8 cellular contexts compared by ENCODE assay signal in genomic region chr19:57410748-57411671, GRCh38. TPM values are rescaled to one million over a fixed set of nuclear protein-coding genes. Genes with fewer than 3 reads are reported as not detected.
DNase-seq lines count a peak whose midpoint lies in the region; ATAC-seq, FAIRE-seq and TF ChIP-seq lines count a peak whose summit lies in the region.

TSS of gene ZNF17 (plus strand) at chr19:57411161. CDS start at chr19:57413616, 2,455 bp downstream.

- intact Hi-C loops in Right ventricle myocardium superior (cut with DNase I): no loop called here
- intact Hi-C loops in pancreas (cut with DNase I): no loop called here
- intact Hi-C loops in thyroid gland (cut with DNase I): no loop called here

- no peaks in the 10 kb centered on the region for H3K27me3 ChIP-seq in SU-DHL-6 (ENCODE audit: low read length)
- H3K27me3 ChIP-seq in pancreas: no peaks in the 10 kb centered on the region
- H3K27me3 ChIP-seq in thyroid gland: no peaks in the 10 kb centered on the region

- FAIRE-seq in pancreas (lab: Jason Lieb, UNC): peak; percentile 92

- H3K4me2 ChIP-seq in SU-DHL-6 (ENCODE audit: low read depth, low read length, poor library complexity, severe bottlenecking): peak within 1 kb of the TSS; percentile 79

- 1% methylated on average over 59 of the region's 59 CpGs for WGBS in pancreas, 2 donors
- WGBS in thyroid gland, 2 donors: 4% methylated on average over 36 to 44 of the region's 59 CpGs

- H3K9me2 ChIP-seq in SU-DHL-6 (replicated peaks; ENCODE audit: insufficient read depth, low read length): no peaks in the 10 kb centered on the region

- H3K4me3 ChIP-seq in GM12865 (ENCODE audit: low read depth, low read length) (peak within 1 kb of the TSS; percentile 74), SU-DHL-6 (ENCODE audit: insufficient read depth, low read length, poor library complexity, severe bottlenecking) (peak within 1 kb of the TSS; percentile 71), pancreas (peak within 1 kb of the TSS; percentile 45 to 97 (median 89)), thyroid gland (replicated peaks in 1 of 3) (peak within 1 kb of the TSS; percentile 37 to 93 (median 40))

- H2AFZ ChIP-seq in SU-DHL-6 (ENCODE audit: low read depth, low read length, severe bottlenecking): peak within 1 kb of the TSS; percentile 87

- H3K27me3 Mint-ChIP-seq in activated naive CD8-positive, alpha-beta T cell treated with anti-CD3 and anti-CD28 coated beads, Interleukin-2, amount 10 ng/mL, durations not matched to agents 7 days and 5 days: no peaks in the 10 kb centered on the region

- H3K9me3 ChIP-seq in SU-DHL-6 (ENCODE audit: insufficient read depth, low read length): no peaks in the 10 kb centered on the region
- no peaks in the 10 kb centered on the region for H3K9me3 ChIP-seq in pancreas
- H3K9me3 ChIP-seq in thyroid gland: no peaks in the 10 kb centered on the region

- H3K4me1 ChIP-seq in pancreas (peaks cover 0 to 7% (median 5%) of the 10 kb centered on the region in 3 donors), thyroid gland (peaks cover 14 to 18% of the 10 kb centered on the region in 2 donors)

- H3K4me1 Mint-ChIP-seq in activated naive CD8-positive, alpha-beta T cell treated with anti-CD3 and anti-CD28 coated beads, Interleukin-2, amount 10 ng/mL, durations not matched to agents 7 days and 5 days: peaks cover 16% of the 10 kb centered on the region

- H3K36me3 ChIP-seq in SU-DHL-6 (ENCODE audit: low read length) (no peaks in the 10 kb centered on the region), pancreas (peaks cover 0 to 8% (median 0%) of the 10 kb centered on the region in 3 donors), thyroid gland (peaks cover 0 to 7% of the 10 kb centered on the region in 2 donors)

- peak within 1 kb of the TSS; percentile 89 for H3K4me3 Mint-ChIP-seq in activated naive CD8-positive, alpha-beta T cell treated with anti-CD3 and anti-CD28 coated beads, Interleukin-2, amount 10 ng/mL, durations not matched to agents 7 days and 5 days

- no peaks in the 10 kb centered on the region for H4K20me1 ChIP-seq in SU-DHL-6 (ENCODE audit: low read depth, low read length)

- ATAC-seq in HG02759 (IDR thresholded peaks at IDR 0.05; ENCODE audit: unreplicated experiment): peak; percentile 99
- ATAC-seq in activated naive CD8-positive, alpha-beta T cell treated with anti-CD3 and anti-CD28 coated beads, Interleukin-2, amount 10 ng/mL, durations not matched to agents 7 days and 5 days (ENCODE audit: low read depth): peak; percentile 100
- ATAC-seq in Right ventricle myocardium superior (ENCODE audit: poor library complexity): peak; percentile 100
- peak; percentile 100 for ATAC-seq in pancreas

- no peaks in the 10 kb centered on the region for H3F3A ChIP-seq in SU-DHL-6 (ENCODE audit: insufficient read depth)

- H3K27ac ChIP-seq in SU-DHL-6 (ENCODE audit: low read depth, low read length) (no peak within 1 kb of the TSS), pancreas (peak within 1 kb of the TSS; percentile 10 to 47 (median 32)), thyroid gland (peak within 1 kb of the TSS in 1 of 3 donors; percentile 29)

- POLR2A ChIA-PET in activated naive CD8-positive, alpha-beta T cell treated with anti-CD3 and anti-CD28 coated beads, Interleukin-2, amount 10 ng/mL, durations not matched to agents 7 days and 5 days (lab: Charles Lee): interaction anchor here (1.3 kb wide), 1 partner anchor 21 kb away, joined by 4 read pairs; the partner anchor contains the start of gene ZNF548

- DNase-seq in GM12865 (ENCODE audit: low read depth) (peak; percentile 96), NCI-H1417 (lab: John Stamatoyannopoulos, UW) (peak; percentile 79 to 94 (median 91)), Right ventricle myocardium superior (peak; percentile 97), pancreas (peak; percentile 89 to 97 (median 91)), thyroid gland (peak; percentile 95 to 96)
- DNase-seq in activated naive CD8-positive, alpha-beta T cell treated with anti-CD3 and anti-CD28 coated beads, Interleukin-2, amount 10 ng/mL, durations not matched to agents 7 days and 5 days: peak; percentile 83

- H3K27ac Mint-ChIP-seq in activated naive CD8-positive, alpha-beta T cell treated with anti-CD3 and anti-CD28 coated beads, Interleukin-2, amount 10 ng/mL, durations not matched to agents 7 days and 5 days: peak within 1 kb of the TSS; percentile 75

- H3K79me2 ChIP-seq in SU-DHL-6 (ENCODE audit: insufficient read depth, low read length): peaks cover 15% of the 10 kb centered on the region

- TF ChIP-seq CTCF in GM12865 (IDR thresholded peaks at IDR 0.05; ENCODE audit: insufficient read depth, low read depth, low read length, missing control alignments): no peak
- TF ChIP-seq CTCF in SU-DHL-6 (IDR thresholded peaks at IDR 0.05; ENCODE audit: insufficient read depth, low read length, poor library complexity, severe bottlenecking): no peak
- no peak for TF ChIP-seq CTCF in pancreas (IDR thresholded peaks at IDR 0.05)
- no peak for TF ChIP-seq CTCF in thyroid gland (IDR thresholded peaks at IDR 0.05)

- peak within 1 kb of the TSS; percentile 66 for H3K9ac ChIP-seq in SU-DHL-6 (ENCODE audit: low read length)

- peak in 1 of 2 donors; percentile 48 for TF ChIP-seq POLR2A in thyroid gland (IDR thresholded peaks at IDR 0.05)

- peaks cover 28% of the 10 kb centered on the region for H3K36me3 Mint-ChIP-seq in activated naive CD8-positive, alpha-beta T cell treated with anti-CD3 and anti-CD28 coated beads, Interleukin-2, amount 10 ng/mL, durations not matched to agents 7 days and 5 days

- peaks cover 13% of the 10 kb centered on the region for H3K9me3 Mint-ChIP-seq in activated naive CD8-positive, alpha-beta T cell treated with anti-CD3 and anti-CD28 coated beads, Interleukin-2, amount 10 ng/mL, durations not matched to agents 7 days and 5 days

RNA-seq across cellular contexts. Expression of gene ZNF17, which starts in this region (rescaled TPM):
- total RNA-seq in activated naive CD8-positive, alpha-beta T cell treated with anti-CD3 and anti-CD28 coated beads, Interleukin-2, amount 10 ng/mL, durations not matched to agents 7 days and 5 days: 10 to 100 TPM; 19.0 to 24.9 TPM
- 10.1 TPM for total RNA-seq in Right ventricle myocardium superior
- total RNA-seq in pancreas: 1 to 10 TPM; 3.7 to 6.8 (median 4.7) TPM
- 1 to 10 TPM; 2.3 to 2.7 TPM for polyA plus RNA-seq in pancreas
- total RNA-seq in thyroid gland: 10 to 100 TPM; 17.8 to 33.1 (median 20.8) TPM
